8 cellular contexts compared by ENCODE assay signal in genomic region chr6:3752538-3753227, GRCh38. TPM values are rescaled to one million over a fixed set of nuclear protein-coding genes. Genes with fewer than 3 reads are reported as not detected.
DNase-seq lines count a peak whose midpoint lies in the region; ATAC-seq lines count a peak whose summit lies in the region.

No MANE protein-coding gene starts in this region.

- H3K4me3 Mint-ChIP-seq in activated naive CD8-positive, alpha-beta T cell treated with anti-CD3 and anti-CD28 coated beads, Interleukin-2, amount 10 ng/mL, durations not matched to agents 7 days and 5 days = peak overlapping the region; percentile 54

- no peak overlapping the region for H3K27ac Mint-ChIP-seq in activated naive CD8-positive, alpha-beta T cell treated with anti-CD3 and anti-CD28 coated beads, Interleukin-2, amount 10 ng/mL, durations not matched to agents 7 days and 5 days

- no peaks in the 10 kb centered on the region for H3K36me3 Mint-ChIP-seq in activated naive CD8-positive, alpha-beta T cell treated with anti-CD3 and anti-CD28 coated beads, Interleukin-2, amount 10 ng/mL, durations not matched to agents 7 days and 5 days

- peak overlapping the region; percentile 43 to 99 (median 97) for H3K27ac ChIP-seq in skin epidermis

- ATAC-seq in activated naive CD8-positive, alpha-beta T cell treated with anti-CD3 and anti-CD28 coated beads, Interleukin-2, amount 10 ng/mL, durations not matched to agents 7 days and 5 days (ENCODE audit: low read depth) = no peak
- ATAC-seq in GM18861 (IDR thresholded peaks at IDR 0.05; ENCODE audit: unreplicated experiment) (no peak), GM21825 (IDR thresholded peaks at IDR 0.05; ENCODE audit: unreplicated experiment) (no peak)

- DNase-seq in HAP-1 (ENCODE audit: low spot score in 2 of 2) (no peak), NCI-H524 (lab: John Stamatoyannopoulos, UW) (no peak), hippocampal formation (lab: John Stamatoyannopoulos, UW) (no peak)
- no peak for DNase-seq in activated naive CD8-positive, alpha-beta T cell treated with anti-CD3 and anti-CD28 coated beads, Interleukin-2, amount 10 ng/mL, durations not matched to agents 7 days and 5 days

- H3K4me1 Mint-ChIP-seq in activated naive CD8-positive, alpha-beta T cell treated with anti-CD3 and anti-CD28 coated beads, Interleukin-2, amount 10 ng/mL, durations not matched to agents 7 days and 5 days = no peaks in the 10 kb centered on the region

- H3K27me3 ChIP-seq in HAP-1 (ENCODE audit: low read depth) (no peaks in the 10 kb centered on the region), iPS-15b (ENCODE audit: control insufficient read depth, insufficient read depth, low read length) (peaks cover 41% of the 10 kb centered on the region)

- H3K9me3 ChIP-seq in HAP-1 = no peaks in the 10 kb centered on the region
- no peaks in the 10 kb centered on the region for H3K9me3 ChIP-seq in iPS-15b (ENCODE audit: control insufficient read depth, insufficient read depth, low read length)

- H3K9me3 Mint-ChIP-seq in activated naive CD8-positive, alpha-beta T cell treated with anti-CD3 and anti-CD28 coated beads, Interleukin-2, amount 10 ng/mL, durations not matched to agents 7 days and 5 days = no peaks in the 10 kb centered on the region

- H3K27me3 Mint-ChIP-seq in activated naive CD8-positive, alpha-beta T cell treated with anti-CD3 and anti-CD28 coated beads, Interleukin-2, amount 10 ng/mL, durations not matched to agents 7 days and 5 days = peaks cover 45% of the 10 kb centered on the region

- in situ Hi-C loops in HAP-1 (cut with MboI; ENCODE audit: low sequenced_read_pairs) = no loop called here

- no peaks in the 10 kb centered on the region for H3K36me3 ChIP-seq in HAP-1 (replicated peaks)
- H3K36me3 ChIP-seq in iPS-15b (ENCODE audit: control insufficient read depth, insufficient read depth, low read length) = no peaks in the 10 kb centered on the region

- H3K4me1 ChIP-seq in HAP-1 (peaks cover 11% of the 10 kb centered on the region), iPS-15b (ENCODE audit: control insufficient read depth, insufficient read depth, low read length) (peaks cover 7% of the 10 kb centered on the region)

- POLR2A ChIA-PET in activated naive CD8-positive, alpha-beta T cell treated with anti-CD3 and anti-CD28 coated beads, Interleukin-2, amount 10 ng/mL, durations not matched to agents 7 days and 5 days (lab: Charles Lee) = no interaction called here

- H3K9ac ChIP-seq in iPS-15b (ENCODE audit: low read depth, low read length) = no peak overlapping the region

- peak overlapping the region; percentile 39 for H3K4me3 ChIP-seq in HAP-1
- peak overlapping the region; percentile 49 for H3K4me3 ChIP-seq in iPS-15b (ENCODE audit: low read depth, low read length)
- H3K4me3 ChIP-seq in skin epidermis = peak overlapping the region; percentile 50 to 88 (median 79)

RNA-seq across cellular contexts. Expression of gene PXDC1, which starts 1.2 kb away (rescaled TPM):
- total RNA-seq in activated naive CD8-positive, alpha-beta T cell treated with anti-CD3 and anti-CD28 coated beads, Interleukin-2, amount 10 ng/mL, durations not matched to agents 7 days and 5 days = under 1 TPM; 0.31 to 0.33 TPM
